ENCODE assay signal across 15 cellular contexts in genomic region chr10:3655528-3655927, GRCh38.
A peak's percentile ranks its signal among the peaks of the same experiment; 100 is the strongest.
DNase-seq lines count a peak whose midpoint lies in the region; ATAC-seq and TF ChIP-seq lines count a peak whose summit lies in the region.
"Had no signal": no experiment of that assay in that cellular context is flagged by ENCODE, and none has a peak within 500 bp of the region (broad histone marks: within the 10 kb centered on the region; RNA-seq: fewer than 3 reads in every experiment).

No MANE protein-coding gene starts in this region.

- H3K27me3 Mint-ChIP-seq in activated naive CD4-positive, alpha-beta T cell treated with anti-CD3 and anti-CD28 coated beads, Interleukin-2, amount 10 ng/mL, durations not matched to agents 7 days and 5 days = peaks cover 33% of the 10 kb centered on the region
- H3K27me3 Mint-ChIP-seq in activated CD8-positive, alpha-beta T cell treated with anti-CD3 and anti-CD28 coated beads for 36 hours = peaks cover 26% of the 10 kb centered on the region

- DNase-seq in activated naive CD4-positive, alpha-beta T cell treated with anti-CD3 and anti-CD28 coated beads, Interleukin-2, amount 10 ng/mL, durations not matched to agents 7 days and 5 days = no peak
- no peak for DNase-seq in activated naive CD4-positive, alpha-beta T cell treated with anti-CD3 and anti-CD28 coated beads, Interleukin-2, amount 50 U/mL, for 16 hours
- DNase-seq in activated CD8-positive, alpha-beta T cell treated with anti-CD3 and anti-CD28 coated beads for 36 hours = no peak
- DNase-seq in upper lobe of left lung = no peak
- no peak for DNase-seq in NCI-H128 (lab: John Stamatoyannopoulos, UW; ENCODE audit: unreplicated experiment)
- DNase-seq in DMS153 treated with DMSO at 0.1 percent for 48 hours (lab: John Stamatoyannopoulos, UW; ENCODE audit: unreplicated experiment) = no peak
- DNase-seq in NCI-H1105 (lab: John Stamatoyannopoulos, UW) = no peak
- DNase-seq: NCI-H510A; Peyer's patch; posterior cingulate gyrus; small intestine; stimulated activated naive CD8-positive, alpha-beta T cell treated with anti-CD3 and anti-CD28 coated beads, Interleukin-15, amount 100 ng/mL, for 72 hours had no signal

- H3K9me3 Mint-ChIP-seq in activated naive CD4-positive, alpha-beta T cell treated with anti-CD3 and anti-CD28 coated beads, Interleukin-2, amount 10 ng/mL, durations not matched to agents 7 days and 5 days = peaks cover 2% of the 10 kb centered on the region
- no peaks in the 10 kb centered on the region for H3K9me3 Mint-ChIP-seq in activated CD8-positive, alpha-beta T cell treated with anti-CD3 and anti-CD28 coated beads for 36 hours
- H3K9me3 Mint-ChIP-seq: stimulated activated naive CD8-positive, alpha-beta T cell treated with anti-CD3 and anti-CD28 coated beads, Interleukin-15, amount 100 ng/mL, for 72 hours had no signal

- H3K9me3 ChIP-seq in KOPT-K1 (ENCODE audit: insufficient read depth, low read length, poor library complexity, severe bottlenecking) (no peaks in the 10 kb centered on the region), upper lobe of left lung (no peaks in the 10 kb centered on the region)
- H3K9me3 ChIP-seq: Peyer's patch had no signal

- TF ChIP-seq POLR2A in upper lobe of left lung (IDR thresholded peaks at IDR 0.05) = no peak

- CTCF ChIA-PET in activated naive CD4-positive, alpha-beta T cell treated with anti-CD3 and anti-CD28 coated beads, Interleukin-2, amount 10 ng/mL, durations not matched to agents 7 days and 5 days (lab: Charles Lee) = no interaction called here
- CTCF ChIA-PET in activated CD8-positive, alpha-beta T cell treated with anti-CD3 and anti-CD28 coated beads for 36 hours (lab: Charles Lee) = interaction anchor here (0.9 to 1.2 kb wide), 2 partner anchors 33 to 279 kb away, joined by 3 to 4 read pairs; no protein-coding TSS in a partner anchor

- peak; percentile 51 for ATAC-seq in activated CD8-positive, alpha-beta T cell treated with anti-CD3 and anti-CD28 coated beads for 36 hours
- ATAC-seq in upper lobe of left lung (ENCODE audit: low FRiP score in 2 of 2) = peak; percentile 16 to 42
- ATAC-seq: stimulated activated naive CD8-positive, alpha-beta T cell treated with anti-CD3 and anti-CD28 coated beads, Interleukin-15, amount 100 ng/mL, for 72 hours had no signal

- no peaks in the 10 kb centered on the region for H3K27me3 ChIP-seq in upper lobe of left lung
- H3K27me3 ChIP-seq: Peyer's patch had no signal

- intact Hi-C loops in activated CD8-positive, alpha-beta T cell treated with anti-CD3 and anti-CD28 coated beads for 36 hours (cut with micrococcal nuclease) = no loop called here

- peak overlapping the region; percentile 23 for H3K27ac ChIP-seq in KOPT-K1 (ENCODE audit: low read depth, low read length, poor library complexity, severe bottlenecking)
- peak overlapping the region in 1 of 4 donors; percentile 59 for H3K27ac ChIP-seq in upper lobe of left lung
- H3K27ac ChIP-seq: coronary artery, epithelial cell of prostate, Peyer's patch had no signal

- peaks cover 31% of the 10 kb centered on the region for H3K4me1 Mint-ChIP-seq in activated naive CD4-positive, alpha-beta T cell treated with anti-CD3 and anti-CD28 coated beads, Interleukin-2, amount 10 ng/mL, durations not matched to agents 7 days and 5 days
- H3K4me1 Mint-ChIP-seq in activated CD8-positive, alpha-beta T cell treated with anti-CD3 and anti-CD28 coated beads for 36 hours (ENCODE audit: low read depth) = peaks cover 19% of the 10 kb centered on the region

- no peaks in the 10 kb centered on the region for H3K4me1 ChIP-seq in upper lobe of left lung
- H3K4me1 ChIP-seq: Peyer's patch had no signal

- WGBS in upper lobe of left lung, 2 donors = 41 to 57% methylated on average over 7 of the region's 7 CpGs

- no peak overlapping the region for H3K4me3 Mint-ChIP-seq in activated naive CD4-positive, alpha-beta T cell treated with anti-CD3 and anti-CD28 coated beads, Interleukin-2, amount 10 ng/mL, durations not matched to agents 7 days and 5 days
- no peak overlapping the region for H3K4me3 Mint-ChIP-seq in activated CD8-positive, alpha-beta T cell treated with anti-CD3 and anti-CD28 coated beads for 36 hours
- H3K4me3 Mint-ChIP-seq: stimulated activated naive CD8-positive, alpha-beta T cell treated with anti-CD3 and anti-CD28 coated beads, Interleukin-15, amount 100 ng/mL, for 72 hours had no signal

- no peaks in the 10 kb centered on the region for H3K36me3 Mint-ChIP-seq in activated naive CD4-positive, alpha-beta T cell treated with anti-CD3 and anti-CD28 coated beads, Interleukin-2, amount 10 ng/mL, durations not matched to agents 7 days and 5 days
- no peaks in the 10 kb centered on the region for H3K36me3 Mint-ChIP-seq in activated CD8-positive, alpha-beta T cell treated with anti-CD3 and anti-CD28 coated beads for 36 hours (ENCODE audit: low read depth)

- no peaks in the 10 kb centered on the region for H3K36me3 ChIP-seq in KOPT-K1 (ENCODE audit: insufficient read depth, low read length)
- H3K36me3 ChIP-seq in upper lobe of left lung = no peaks in the 10 kb centered on the region
- H3K36me3 ChIP-seq: Peyer's patch had no signal

- peak overlapping the region; percentile 29 for H3K27ac Mint-ChIP-seq in activated naive CD4-positive, alpha-beta T cell treated with anti-CD3 and anti-CD28 coated beads, Interleukin-2, amount 10 ng/mL, durations not matched to agents 7 days and 5 days
- no peak overlapping the region for H3K27ac Mint-ChIP-seq in activated CD8-positive, alpha-beta T cell treated with anti-CD3 and anti-CD28 coated beads for 36 hours

- POLR2A ChIA-PET in activated CD8-positive, alpha-beta T cell treated with anti-CD3 and anti-CD28 coated beads for 36 hours (lab: Charles Lee) = interaction anchor here (1.2 to 1.5 kb wide), 2 partner anchors 10 to 120 kb away, joined by 3 read pairs; no protein-coding TSS in a partner anchor

- no peak overlapping the region for H3K4me3 ChIP-seq in upper lobe of left lung
- H3K4me3 ChIP-seq: coronary artery, Peyer's patch had no signal

- no peak for TF ChIP-seq EP300 in upper lobe of left lung (IDR thresholded peaks at IDR 0.05)

- TF ChIP-seq CTCF in activated CD8-positive, alpha-beta T cell treated with anti-CD3 and anti-CD28 coated beads for 36 hours (IDR thresholded peaks at IDR 0.05) = no peak
- TF ChIP-seq CTCF in upper lobe of left lung (IDR thresholded peaks at IDR 0.05) = no peak
